Comparison of ENCODE assay signal across 32 cellular contexts in the genomic region with DNA sequence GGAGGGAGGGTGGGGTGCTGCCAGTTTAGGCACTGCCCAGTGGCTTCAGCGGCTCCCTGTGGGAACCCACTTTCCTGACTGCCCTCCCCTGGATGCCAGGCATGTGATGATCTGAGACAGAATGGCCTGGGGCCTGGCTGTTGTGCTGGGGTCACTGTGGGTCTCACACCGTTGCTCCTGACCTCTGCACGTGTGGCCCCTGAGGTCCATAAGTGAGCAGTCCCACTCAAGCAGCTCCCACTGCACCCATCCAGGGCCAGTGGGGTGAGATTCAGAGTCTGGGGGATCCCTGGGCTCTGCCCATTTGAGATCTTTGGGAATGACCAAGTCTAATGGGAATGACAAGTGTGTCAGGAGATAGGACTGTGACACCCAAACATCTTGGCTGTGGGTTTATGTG. TPM values are rescaled to one million over a fixed set of nuclear protein-coding genes. Genes with fewer than 3 reads are reported as not detected.
"Had no signal": no experiment of that assay in that cellular context is flagged by ENCODE, and none has a peak within 500 bp of the region (broad histone marks: within the 10 kb centered on the region; RNA-seq: fewer than 3 reads in every experiment).

No MANE protein-coding gene starts in this region.

- H3K27me3 ChIP-seq: brain microvascular endothelial cell, SJCRH30 had no signal

- H3K4me2 ChIP-seq: KMS-11, SK-N-SH had no signal

- H3K9me3 Mint-ChIP-seq: activated CD4-positive, alpha-beta memory T cell treated with anti-CD3 and anti-CD28 coated beads, Interleukin-2, amount 10 ng/mL, durations not matched to agents 7 days and 5 days; activated CD4-positive, alpha-beta T cell treated with anti-CD3 and anti-CD28 coated beads, Interleukin-2, amount 10 ng/mL, durations not matched to agents 7 days and 5 days; activated naive CD4-positive, alpha-beta T cell treated with anti-CD3 and anti-CD28 coated beads for 36 hours; activated T-helper 17 cell treated with anti-CD3 and anti-CD28 coated beads, Interleukin-2, amount 50 U/mL, for 72 hours had no signal

- H3K9ac ChIP-seq: KMS-11, SK-N-SH had no signal

- H3K4me3 Mint-ChIP-seq: activated CD4-positive, alpha-beta memory T cell treated with anti-CD3 and anti-CD28 coated beads, Interleukin-2, amount 10 ng/mL, durations not matched to agents 7 days and 5 days; activated CD4-positive, alpha-beta T cell treated with anti-CD3 and anti-CD28 coated beads, Interleukin-2, amount 10 ng/mL, durations not matched to agents 7 days and 5 days; activated naive CD4-positive, alpha-beta T cell treated with anti-CD3 and anti-CD28 coated beads for 36 hours; activated naive CD8-positive, alpha-beta T cell; activated T-helper 17 cell treated with anti-CD3 and anti-CD28 coated beads, Interleukin-2, amount 50 U/mL, for 72 hours; IgD-negative memory B cell had no signal

- H3K4me1 ChIP-seq: SJCRH30 had no signal

- H3K36me3 Mint-ChIP-seq: activated naive CD8-positive, alpha-beta T cell; IgD-negative memory B cell had no signal

- DNase-seq: activated CD4-positive, alpha-beta memory T cell treated with anti-CD3 and anti-CD28 coated beads, Interleukin-2, amount 10 ng/mL, durations not matched to agents 7 days and 5 days; activated CD4-positive, alpha-beta T cell treated with anti-CD3 and anti-CD28 coated beads, Interleukin-2, amount 10 ng/mL, durations not matched to agents 7 days and 5 days; activated CD4-positive, CD25-positive, alpha-beta regulatory T cell; activated gamma-delta T cell; activated naive CD4-positive, alpha-beta T cell treated with anti-CD3 and anti-CD28 coated beads for 36 hours; activated T-cell treated with anti-CD3 and anti-CD28 coated beads for 4 hours; activated T-cell treated with anti-CD3 and anti-CD28 coated beads, Interleukin-2, amount 50 U/mL, for 48 hours; amygdala; brain microvascular endothelial cell; NCI-H1092; NCI-H1417 treated with DMSO at 0.1 percent for 48 hours; NCI-H1694; NCI-H2029; NCI-H2107; NCI-H2171 treated with DMSO at 0.1 percent for 48 hours; NCI-H226; NCI-H526; NCI-H82; SJCRH30; SK-N-SH; T-helper 1 cell had no signal

- H3K27me3 Mint-ChIP-seq: activated CD4-positive, alpha-beta memory T cell treated with anti-CD3 and anti-CD28 coated beads, Interleukin-2, amount 10 ng/mL, durations not matched to agents 7 days and 5 days; activated CD4-positive, alpha-beta T cell treated with anti-CD3 and anti-CD28 coated beads, Interleukin-2, amount 10 ng/mL, durations not matched to agents 7 days and 5 days; activated naive CD8-positive, alpha-beta T cell; activated T-helper 17 cell treated with anti-CD3 and anti-CD28 coated beads, Interleukin-2, amount 50 U/mL, for 72 hours had no signal

- H3K27ac Mint-ChIP-seq: activated CD4-positive, alpha-beta memory T cell treated with anti-CD3 and anti-CD28 coated beads, Interleukin-2, amount 10 ng/mL, durations not matched to agents 7 days and 5 days; activated CD4-positive, alpha-beta T cell treated with anti-CD3 and anti-CD28 coated beads, Interleukin-2, amount 10 ng/mL, durations not matched to agents 7 days and 5 days; activated naive CD4-positive, alpha-beta T cell treated with anti-CD3 and anti-CD28 coated beads for 36 hours; activated naive CD8-positive, alpha-beta T cell; activated T-helper 17 cell treated with anti-CD3 and anti-CD28 coated beads, Interleukin-2, amount 50 U/mL, for 72 hours; IgD-negative memory B cell had no signal

- H3K4me1 Mint-ChIP-seq: activated CD4-positive, alpha-beta memory T cell treated with anti-CD3 and anti-CD28 coated beads, Interleukin-2, amount 10 ng/mL, durations not matched to agents 7 days and 5 days; activated CD4-positive, alpha-beta T cell treated with anti-CD3 and anti-CD28 coated beads, Interleukin-2, amount 10 ng/mL, durations not matched to agents 7 days and 5 days; activated T-helper 17 cell treated with anti-CD3 and anti-CD28 coated beads, Interleukin-2, amount 50 U/mL, for 72 hours had no signal

- H3K9me3 ChIP-seq: SJCRH30, SK-N-SH had no signal

- H3K36me3 ChIP-seq: brain microvascular endothelial cell, SJCRH30 had no signal

- H3K27ac ChIP-seq: brain microvascular endothelial cell, KMS-11, SJCRH30, VCaP had no signal

- ATAC-seq: activated T-helper 17 cell treated with anti-CD3 and anti-CD28 coated beads, Interleukin-2, amount 50 U/mL, for 72 hours; Right ventricle myocardium inferior had no signal

- H3K4me3 ChIP-seq: SJCRH30 had no signal

RNA-seq across cellular contexts. Expression of gene PODN, which starts 18.0 kb away (rescaled TPM):
- total RNA-seq: activated CD4-positive, alpha-beta memory T cell treated with anti-CD3 and anti-CD28 coated beads, Interleukin-2, amount 10 ng/mL, durations not matched to agents 7 days and 5 days; activated CD4-positive, alpha-beta T cell treated with anti-CD3 and anti-CD28 coated beads, Interleukin-2, amount 10 ng/mL, durations not matched to agents 7 days and 5 days; activated CD8-positive, alpha-beta memory T cell treated with anti-CD3 and anti-CD28 coated beads for 36 hours; activated naive CD4-positive, alpha-beta T cell treated with anti-CD3 and anti-CD28 coated beads for 36 hours; activated T-helper 17 cell treated with anti-CD3 and anti-CD28 coated beads, Interleukin-2, amount 50 U/mL, for 72 hours; MCF 10A; NCI-H460; OCI-LY7; T-helper 2 cell treated with Interferon-gamma antibody and Interleukin-4, amounts not matched to agents 100 ng/mL and 5 ng/mL, for 36 hours had no signal
- polyA plus RNA-seq: IgD-negative memory B cell had no signal
